In genomic region chr4:110348711-110349383, GRCh38 we compare ENCODE assay signal across 8 cellular contexts.
"Had no signal": no experiment of that assay in that cellular context is flagged by ENCODE, and none has a peak within 500 bp of the region (broad histone marks: within the 10 kb centered on the region; RNA-seq: fewer than 3 reads in every experiment).

No MANE protein-coding gene starts in this region.

- FAIRE-seq: G401.6, GM12878, GM12891, GM12892, GM18507, GM19239 had no signal

- H3K4me3 ChIP-seq: GM12878 had no signal

- DNase-seq: GDM1, GF-D8 had no signal

- ATAC-seq: GM12878 had no signal
